1 cellular context compared by ENCODE assay signal in the genomic region with DNA sequence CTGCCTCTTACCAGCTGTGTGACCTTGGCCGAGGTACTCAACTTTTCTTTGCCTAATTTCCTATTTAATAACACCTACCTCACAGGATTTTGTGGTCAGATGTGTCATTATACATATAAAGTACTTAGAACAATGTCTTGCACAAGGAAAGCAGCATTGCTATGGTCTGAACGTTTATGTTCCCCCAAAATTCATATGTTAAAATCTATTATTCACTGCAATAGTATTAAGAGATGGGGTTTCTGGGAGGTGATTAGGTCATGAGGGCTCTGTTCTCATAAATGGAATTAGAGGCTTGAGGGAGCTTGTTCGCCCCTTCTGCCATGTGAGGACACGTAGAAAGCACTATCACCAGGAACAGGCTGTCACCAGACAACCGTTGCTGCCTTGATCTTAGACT.
TF ChIP-seq lines count a peak whose summit lies in the region.

No MANE protein-coding gene starts in this region.

TF ChIP-seq in SK-N-SH, 30 proteins besides CTCF, POLR2A, EP300 and RAD21:
- TF ChIP-seq EZH2phosphoT487 (IDR thresholded peaks at IDR 0.05; ENCODE audit: borderline replicate concordance, low read depth) (no peak), SIN3A (IDR thresholded peaks at IDR 0.05; ENCODE audit: borderline replicate concordance, low read depth, low read length) (no peak), POLR2AphosphoS5 (IDR thresholded peaks at IDR 0.05; ENCODE audit: low read depth, low read length) (no peak), RXRA (IDR thresholded peaks at IDR 0.05; ENCODE audit: borderline replicate concordance, low read depth) (no peak), JUND (IDR thresholded peaks at IDR 0.05) (no peak), RCOR1 (IDR thresholded peaks at IDR 0.05; ENCODE audit: low read length) (no peak), MEF2A (IDR thresholded peaks at IDR 0.05; ENCODE audit: borderline replicate concordance, low read depth) (no peak), ELF1 (IDR thresholded peaks at IDR 0.05) (no peak), FOXM1 (IDR thresholded peaks at IDR 0.05; ENCODE audit: low read depth) (no peak), GATA2 (CRISPR knock-in tag; IDR thresholded peaks at IDR 0.05) (no peak), FOXJ3 (CRISPR knock-in tag; IDR thresholded peaks at IDR 0.05) (no peak), GABPA (IDR thresholded peaks at IDR 0.05; ENCODE audit: low read depth) (no peak), FOSL2 (IDR thresholded peaks at IDR 0.05; ENCODE audit: borderline replicate concordance, low read depth) (no peak), NFIC (IDR thresholded peaks at IDR 0.05; ENCODE audit: borderline replicate concordance) (no peak)
- TF ChIP-seq, protein P1, sequence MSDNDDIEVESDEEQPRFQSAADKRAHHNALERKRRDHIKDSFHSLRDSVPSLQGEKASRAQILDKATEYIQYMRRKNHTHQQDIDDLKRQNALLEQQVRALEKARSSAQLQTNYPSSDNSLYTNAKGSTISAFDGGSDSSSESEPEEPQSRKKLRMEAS (IDR thresholded peaks at IDR 0.05; ENCODE audit: low read depth) = no peak
- TF ChIP-seq, protein P2, sequence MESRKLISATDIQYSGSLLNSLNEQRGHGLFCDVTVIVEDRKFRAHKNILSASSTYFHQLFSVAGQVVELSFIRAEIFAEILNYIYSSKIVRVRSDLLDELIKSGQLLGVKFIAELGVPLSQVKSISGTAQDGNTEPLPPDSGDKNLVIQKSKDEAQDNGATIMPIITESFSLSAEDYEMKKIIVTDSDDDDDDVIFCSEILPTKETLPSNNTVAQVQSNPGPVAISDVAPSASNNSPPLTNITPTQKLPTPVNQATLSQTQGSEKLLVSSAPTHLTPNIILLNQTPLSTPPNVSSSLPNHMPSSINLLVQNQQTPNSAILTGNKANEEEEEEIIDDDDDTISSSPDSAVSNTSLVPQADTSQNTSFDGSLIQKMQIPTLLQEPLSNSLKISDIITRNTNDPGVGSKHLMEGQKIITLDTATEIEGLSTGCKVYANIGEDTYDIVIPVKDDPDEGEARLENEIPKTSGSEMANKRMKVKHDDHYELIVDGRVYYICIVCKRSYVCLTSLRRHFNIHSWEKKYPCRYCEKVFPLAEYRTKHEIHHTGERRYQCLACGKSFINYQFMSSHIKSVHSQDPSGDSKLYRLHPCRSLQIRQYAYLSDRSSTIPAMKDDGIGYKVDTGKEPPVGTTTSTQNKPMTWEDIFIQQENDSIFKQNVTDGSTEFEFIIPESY (IDR thresholded peaks at IDR 0.05; ENCODE audit: borderline replicate concordance, low read depth) = no peak
- TF ChIP-seq, protein P3, sequence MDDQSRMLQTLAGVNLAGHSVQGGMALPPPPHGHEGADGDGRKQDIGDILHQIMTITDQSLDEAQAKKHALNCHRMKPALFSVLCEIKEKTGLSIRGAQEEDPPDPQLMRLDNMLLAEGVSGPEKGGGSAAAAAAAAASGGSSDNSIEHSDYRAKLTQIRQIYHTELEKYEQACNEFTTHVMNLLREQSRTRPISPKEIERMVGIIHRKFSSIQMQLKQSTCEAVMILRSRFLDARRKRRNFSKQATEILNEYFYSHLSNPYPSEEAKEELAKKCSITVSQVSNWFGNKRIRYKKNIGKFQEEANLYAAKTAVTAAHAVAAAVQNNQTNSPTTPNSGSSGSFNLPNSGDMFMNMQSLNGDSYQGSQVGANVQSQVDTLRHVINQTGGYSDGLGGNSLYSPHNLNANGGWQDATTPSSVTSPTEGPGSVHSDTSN (IDR thresholded peaks at IDR 0.05) = no peak
- TF ChIP-seq, protein P4, sequence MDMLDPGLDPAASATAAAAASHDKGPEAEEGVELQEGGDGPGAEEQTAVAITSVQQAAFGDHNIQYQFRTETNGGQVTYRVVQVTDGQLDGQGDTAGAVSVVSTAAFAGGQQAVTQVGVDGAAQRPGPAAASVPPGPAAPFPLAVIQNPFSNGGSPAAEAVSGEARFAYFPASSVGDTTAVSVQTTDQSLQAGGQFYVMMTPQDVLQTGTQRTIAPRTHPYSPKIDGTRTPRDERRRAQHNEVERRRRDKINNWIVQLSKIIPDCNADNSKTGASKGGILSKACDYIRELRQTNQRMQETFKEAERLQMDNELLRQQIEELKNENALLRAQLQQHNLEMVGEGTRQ (IDR thresholded peaks at IDR 0.05; ENCODE audit: borderline replicate concordance, low read depth, low read length) = no peak
